1 cellular context compared by ENCODE assay signal in genomic region chr10:120850911-120851865, GRCh38.
TF ChIP-seq lines count a peak whose summit lies in the region.

A gene with protein sequence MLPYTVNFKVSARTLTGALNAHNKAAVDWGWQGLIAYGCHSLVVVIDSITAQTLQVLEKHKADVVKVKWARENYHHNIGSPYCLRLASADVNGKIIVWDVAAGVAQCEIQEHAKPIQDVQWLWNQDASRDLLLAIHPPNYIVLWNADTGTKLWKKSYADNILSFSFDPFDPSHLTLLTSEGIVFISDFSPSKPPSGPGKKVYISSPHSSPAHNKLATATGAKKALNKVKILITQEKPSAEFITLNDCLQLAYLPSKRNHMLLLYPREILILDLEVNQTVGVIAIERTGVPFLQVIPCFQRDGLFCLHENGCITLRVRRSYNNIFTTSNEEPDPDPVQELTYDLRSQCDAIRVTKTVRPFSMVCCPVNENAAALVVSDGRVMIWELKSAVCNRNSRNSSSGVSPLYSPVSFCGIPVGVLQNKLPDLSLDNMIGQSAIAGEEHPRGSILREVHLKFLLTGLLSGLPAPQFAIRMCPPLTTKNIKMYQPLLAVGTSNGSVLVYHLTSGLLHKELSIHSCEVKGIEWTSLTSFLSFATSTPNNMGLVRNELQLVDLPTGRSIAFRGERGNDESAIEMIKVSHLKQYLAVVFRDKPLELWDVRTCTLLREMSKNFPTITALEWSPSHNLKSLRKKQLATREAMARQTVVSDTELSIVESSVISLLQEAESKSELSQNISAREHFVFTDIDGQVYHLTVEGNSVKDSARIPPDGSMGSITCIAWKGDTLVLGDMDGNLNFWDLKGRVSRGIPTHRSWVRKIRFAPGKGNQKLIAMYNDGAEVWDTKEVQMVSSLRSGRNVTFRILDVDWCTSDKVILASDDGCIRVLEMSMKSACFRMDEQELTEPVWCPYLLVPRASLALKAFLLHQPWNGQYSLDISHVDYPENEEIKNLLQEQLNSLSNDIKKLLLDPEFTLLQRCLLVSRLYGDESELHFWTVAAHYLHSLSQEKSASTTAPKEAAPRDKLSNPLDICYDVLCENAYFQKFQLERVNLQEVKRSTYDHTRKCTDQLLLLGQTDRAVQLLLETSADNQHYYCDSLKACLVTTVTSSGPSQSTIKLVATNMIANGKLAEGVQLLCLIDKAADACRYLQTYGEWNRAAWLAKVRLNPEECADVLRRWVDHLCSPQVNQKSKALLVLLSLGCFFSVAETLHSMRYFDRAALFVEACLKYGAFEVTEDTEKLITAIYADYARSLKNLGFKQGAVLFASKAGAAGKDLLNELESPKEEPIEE (plus strand): TSS chr10:120851362. CDS start chr10:120851421, 59 bp downstream.

TF ChIP-seq in K562, 482 proteins besides CTCF, POLR2A, EP300 and RAD21 (continued from another document and continues in another):
- TF ChIP-seq TRIM25 (IDR thresholded peaks at IDR 0.05; ENCODE audit: borderline replicate concordance) (no peak), TAF1 (IDR thresholded peaks at IDR 0.05; ENCODE audit: control insufficient read depth, extremely low read depth, insufficient read depth, low read length, severe bottlenecking) (peak; percentile 88), HSF4 (CRISPR knock-in tag; IDR thresholded peaks at IDR 0.05; ENCODE audit: borderline replicate concordance) (no peak), PKNOX1 (IDR thresholded peaks at IDR 0.05) (peak; percentile 38), GABPB1 (CRISPR knock-in tag; IDR thresholded peaks at IDR 0.05) (peak; percentile 96), ZNF785 (CRISPR knock-in tag; IDR thresholded peaks at IDR 0.05) (no peak), NCOA4 (IDR thresholded peaks at IDR 0.05; ENCODE audit: partially characterized antibody) (no peak), HDAC1 (IDR thresholded peaks at IDR 0.05) (peak in 1 of 2 experiments; percentile 75; a peak in 1 of 4 replicates), GTF2F1 (IDR thresholded peaks at IDR 0.05; ENCODE audit: low read depth, low read length) (peak; percentile 60; the same call in 1 of the 2 replicates), REST (CRISPR knock-in tag; IDR thresholded peaks at IDR 0.05; ENCODE audit: low read depth) (no peak), NEUROD1 (IDR thresholded peaks at IDR 0.05; ENCODE audit: borderline replicate concordance, low read depth, low read length, partially characterized antibody) (peak; percentile 73), NELFE (IDR thresholded peaks at IDR 0.05; ENCODE audit: insufficient read depth, insufficient read length) (no peak), NFXL1 (CRISPR knock-in tag; IDR thresholded peaks at IDR 0.05) (no peak), HNRNPLL (IDR thresholded peaks at IDR 0.05; ENCODE audit: low read depth, low read length, poor library complexity, severe bottlenecking) (peak; percentile 40), CREM (IDR thresholded peaks at IDR 0.05; ENCODE audit: low read depth) (peak; percentile 42; the same call in 1 of the 2 replicates), ZNF24 (IDR thresholded peaks at IDR 0.05) (0 out of 2 replicates have a peak, but pooled peaks have one; percentile 13), ZNF324 (CRISPR knock-in tag; IDR thresholded peaks at IDR 0.05) (no peak), ZC3H11A (IDR thresholded peaks at IDR 0.05; ENCODE audit: low read depth, low read length) (peak; percentile 92), MBD1 (CRISPR knock-in tag; IDR thresholded peaks at IDR 0.05) (no peak), ZNF274 (IDR thresholded peaks at IDR 0.05; ENCODE audit: borderline replicate concordance, low read depth, low read length) (no peak), NR2C2 (CRISPR knock-in tag; IDR thresholded peaks at IDR 0.05) (no peak; the same call in 1 of the 2 replicates), NR2C2 (tag; IDR thresholded peaks at IDR 0.05) (peak; percentile 92), CC2D1A (IDR thresholded peaks at IDR 0.05) (peak; percentile 36; the same call in 1 of the 2 replicates), TCF3 (CRISPR knock-in tag; IDR thresholded peaks at IDR 0.05) (no peak), DIDO1 (tag; IDR thresholded peaks at IDR 0.05; ENCODE audit: low read depth) (peak; percentile 85), PHF20 (IDR thresholded peaks at IDR 0.05; ENCODE audit: partially characterized antibody) (peak; percentile 95), CREB1 (IDR thresholded peaks at IDR 0.05) (peak; percentile 32; the same call in 1 of the 2 replicates), CREB1 (CRISPR knock-in tag; IDR thresholded peaks at IDR 0.05) (no peak), ZNF217 (CRISPR knock-in tag; IDR thresholded peaks at IDR 0.05) (no peak), RAD51 (IDR thresholded peaks at IDR 0.05; ENCODE audit: borderline replicate concordance, low read depth) (no peak), KLF16 (IDR thresholded peaks at IDR 0.05) (no peak), DPF2 (IDR thresholded peaks at IDR 0.05) (no peak; the same call in 1 of the 2 replicates), NR2C1 (IDR thresholded peaks at IDR 0.05) (peak; percentile 80), NR2C1 (tag; IDR thresholded peaks at IDR 0.05) (peak; percentile 89), POLR2H (tag; IDR thresholded peaks at IDR 0.05; ENCODE audit: low read depth) (peak; percentile 49), ATF1 (CRISPR knock-in tag; IDR thresholded peaks at IDR 0.05) (no peak), ATF1 (tag; IDR thresholded peaks at IDR 0.05) (peak; percentile 62), ZNF561 (CRISPR knock-in tag; conservative IDR thresholded peaks at IDR 0.05) (no peak)
- TF ChIP-seq, protein P1, sequence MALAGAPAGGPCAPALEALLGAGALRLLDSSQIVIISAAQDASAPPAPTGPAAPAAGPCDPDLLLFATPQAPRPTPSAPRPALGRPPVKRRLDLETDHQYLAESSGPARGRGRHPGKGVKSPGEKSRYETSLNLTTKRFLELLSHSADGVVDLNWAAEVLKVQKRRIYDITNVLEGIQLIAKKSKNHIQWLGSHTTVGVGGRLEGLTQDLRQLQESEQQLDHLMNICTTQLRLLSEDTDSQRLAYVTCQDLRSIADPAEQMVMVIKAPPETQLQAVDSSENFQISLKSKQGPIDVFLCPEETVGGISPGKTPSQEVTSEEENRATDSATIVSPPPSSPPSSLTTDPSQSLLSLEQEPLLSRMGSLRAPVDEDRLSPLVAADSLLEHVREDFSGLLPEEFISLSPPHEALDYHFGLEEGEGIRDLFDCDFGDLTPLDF (CRISPR knock-in tag; IDR thresholded peaks at IDR 0.05): no peak
- TF ChIP-seq, protein P2, sequence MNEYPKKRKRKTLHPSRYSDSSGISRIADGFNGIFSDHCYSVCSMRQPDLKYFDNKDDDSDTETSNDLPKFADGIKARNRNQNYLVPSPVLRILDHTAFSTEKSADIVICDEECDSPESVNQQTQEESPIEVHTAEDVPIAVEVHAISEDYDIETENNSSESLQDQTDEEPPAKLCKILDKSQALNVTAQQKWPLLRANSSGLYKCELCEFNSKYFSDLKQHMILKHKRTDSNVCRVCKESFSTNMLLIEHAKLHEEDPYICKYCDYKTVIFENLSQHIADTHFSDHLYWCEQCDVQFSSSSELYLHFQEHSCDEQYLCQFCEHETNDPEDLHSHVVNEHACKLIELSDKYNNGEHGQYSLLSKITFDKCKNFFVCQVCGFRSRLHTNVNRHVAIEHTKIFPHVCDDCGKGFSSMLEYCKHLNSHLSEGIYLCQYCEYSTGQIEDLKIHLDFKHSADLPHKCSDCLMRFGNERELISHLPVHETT (CRISPR knock-in tag; conservative IDR thresholded peaks at IDR 0.05 in 1 of 2, IDR thresholded peaks at IDR 0.05 in 1 of 2): peak in 1 of 2 experiments; percentile 83; a peak in 2 of 4 replicates
- TF ChIP-seq, protein P3, sequence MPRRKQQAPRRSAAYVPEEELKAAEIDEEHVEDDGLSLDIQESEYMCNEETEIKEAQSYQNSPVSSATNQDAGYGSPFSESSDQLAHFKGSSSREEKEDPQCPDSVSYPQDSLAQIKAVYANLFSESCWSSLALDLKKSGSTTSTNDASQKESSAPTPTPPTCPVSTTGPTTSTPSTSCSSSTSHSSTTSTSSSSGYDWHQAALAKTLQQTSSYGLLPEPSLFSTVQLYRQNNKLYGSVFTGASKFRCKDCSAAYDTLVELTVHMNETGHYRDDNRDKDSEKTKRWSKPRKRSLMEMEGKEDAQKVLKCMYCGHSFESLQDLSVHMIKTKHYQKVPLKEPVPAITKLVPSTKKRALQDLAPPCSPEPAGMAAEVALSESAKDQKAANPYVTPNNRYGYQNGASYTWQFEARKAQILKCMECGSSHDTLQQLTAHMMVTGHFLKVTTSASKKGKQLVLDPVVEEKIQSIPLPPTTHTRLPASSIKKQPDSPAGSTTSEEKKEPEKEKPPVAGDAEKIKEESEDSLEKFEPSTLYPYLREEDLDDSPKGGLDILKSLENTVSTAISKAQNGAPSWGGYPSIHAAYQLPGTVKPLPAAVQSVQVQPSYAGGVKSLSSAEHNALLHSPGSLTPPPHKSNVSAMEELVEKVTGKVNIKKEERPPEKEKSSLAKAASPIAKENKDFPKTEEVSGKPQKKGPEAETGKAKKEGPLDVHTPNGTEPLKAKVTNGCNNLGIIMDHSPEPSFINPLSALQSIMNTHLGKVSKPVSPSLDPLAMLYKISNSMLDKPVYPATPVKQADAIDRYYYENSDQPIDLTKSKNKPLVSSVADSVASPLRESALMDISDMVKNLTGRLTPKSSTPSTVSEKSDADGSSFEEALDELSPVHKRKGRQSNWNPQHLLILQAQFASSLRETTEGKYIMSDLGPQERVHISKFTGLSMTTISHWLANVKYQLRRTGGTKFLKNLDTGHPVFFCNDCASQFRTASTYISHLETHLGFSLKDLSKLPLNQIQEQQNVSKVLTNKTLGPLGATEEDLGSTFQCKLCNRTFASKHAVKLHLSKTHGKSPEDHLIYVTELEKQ (CRISPR knock-in tag; IDR thresholded peaks at IDR 0.05): no peak
- TF ChIP-seq, protein P4, sequence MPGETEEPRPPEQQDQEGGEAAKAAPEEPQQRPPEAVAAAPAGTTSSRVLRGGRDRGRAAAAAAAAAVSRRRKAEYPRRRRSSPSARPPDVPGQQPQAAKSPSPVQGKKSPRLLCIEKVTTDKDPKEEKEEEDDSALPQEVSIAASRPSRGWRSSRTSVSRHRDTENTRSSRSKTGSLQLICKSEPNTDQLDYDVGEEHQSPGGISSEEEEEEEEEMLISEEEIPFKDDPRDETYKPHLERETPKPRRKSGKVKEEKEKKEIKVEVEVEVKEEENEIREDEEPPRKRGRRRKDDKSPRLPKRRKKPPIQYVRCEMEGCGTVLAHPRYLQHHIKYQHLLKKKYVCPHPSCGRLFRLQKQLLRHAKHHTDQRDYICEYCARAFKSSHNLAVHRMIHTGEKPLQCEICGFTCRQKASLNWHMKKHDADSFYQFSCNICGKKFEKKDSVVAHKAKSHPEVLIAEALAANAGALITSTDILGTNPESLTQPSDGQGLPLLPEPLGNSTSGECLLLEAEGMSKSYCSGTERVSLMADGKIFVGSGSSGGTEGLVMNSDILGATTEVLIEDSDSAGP (CRISPR knock-in tag; IDR thresholded peaks at IDR 0.05): no peak
